Comparison of ENCODE assay signal across 8 cellular contexts in the genomic region with DNA sequence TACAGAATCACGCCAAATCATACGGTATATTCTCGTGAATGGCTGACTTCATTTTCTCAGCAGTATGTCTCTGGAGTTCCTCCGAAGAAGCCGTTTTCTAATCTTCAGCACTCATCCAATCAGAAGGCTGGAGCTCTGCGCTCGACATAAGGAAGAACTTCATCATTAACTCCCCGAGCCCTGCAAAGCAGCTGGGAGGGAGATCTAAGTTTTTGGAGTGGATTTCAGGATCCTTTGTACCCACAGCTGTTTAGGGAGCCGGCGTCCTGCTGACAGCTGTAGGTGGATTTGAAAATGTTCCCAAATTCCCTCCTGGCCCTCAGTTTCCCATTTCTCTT. TPM values are rescaled to one million over a fixed set of nuclear protein-coding genes. Genes with fewer than 3 reads are reported as not detected.
A peak's percentile ranks its signal among the peaks of the same experiment; 100 is the strongest.
DNase-seq lines count a peak whose midpoint lies in the region; ATAC-seq, FAIRE-seq and TF ChIP-seq lines count a peak whose summit lies in the region.
"Had no signal": no experiment of that assay in that cellular context is flagged by ENCODE, and none has a peak within 500 bp of the region (broad histone marks: within the 10 kb centered on the region; RNA-seq: fewer than 3 reads in every experiment).

No MANE protein-coding gene starts in this region.

- H3K27ac Mint-ChIP-seq in activated CD8-positive, alpha-beta T cell treated with anti-CD3 and anti-CD28 coated beads for 36 hours, result no peak overlapping the region

- no peak for ATAC-seq in activated CD8-positive, alpha-beta T cell treated with anti-CD3 and anti-CD28 coated beads for 36 hours
- ATAC-seq in right cardiac atrium, result peak; percentile 60 to 80
- no peak for ATAC-seq in HG03565 (IDR thresholded peaks at IDR 0.05; ENCODE audit: unreplicated experiment)

- no peak for FAIRE-seq in H54 (lab: Jason Lieb, UNC)
- FAIRE-seq: colon had no signal

- no peak for TF ChIP-seq CTCF in activated CD8-positive, alpha-beta T cell treated with anti-CD3 and anti-CD28 coated beads for 36 hours (IDR thresholded peaks at IDR 0.05)
- no peak for TF ChIP-seq CTCF in stomach (IDR thresholded peaks at IDR 0.05)

- H3K4me1 Mint-ChIP-seq in activated CD8-positive, alpha-beta T cell treated with anti-CD3 and anti-CD28 coated beads for 36 hours (ENCODE audit: low read depth), result no peaks in the 10 kb centered on the region

- H3K36me3 Mint-ChIP-seq in activated CD8-positive, alpha-beta T cell treated with anti-CD3 and anti-CD28 coated beads for 36 hours (ENCODE audit: low read depth), result no peaks in the 10 kb centered on the region

- TF ChIP-seq EP300 in stomach (IDR thresholded peaks at IDR 0.05), result no peak

- H3K27me3 ChIP-seq in right cardiac atrium (ENCODE audit: control insufficient read depth, insufficient read depth), result no peaks in the 10 kb centered on the region
- H3K27me3 ChIP-seq in stomach, result no peaks in the 10 kb centered on the region

- POLR2A ChIA-PET in activated CD8-positive, alpha-beta T cell treated with anti-CD3 and anti-CD28 coated beads for 36 hours (lab: Charles Lee), result no interaction called here

- H3K27ac ChIP-seq in right cardiac atrium (ENCODE audit: low read length), result no peak overlapping the region
- peak overlapping the region in 4 of 5 donors; percentile 62 to 81 (median 72) for H3K27ac ChIP-seq in stomach

- peaks cover 19% of the 10 kb centered on the region for H3K27me3 Mint-ChIP-seq in activated CD8-positive, alpha-beta T cell treated with anti-CD3 and anti-CD28 coated beads for 36 hours

- 40% methylated on average over 10 of the region's 10 CpGs for WGBS in right cardiac atrium
- WGBS in stomach, 5 donors, result 45 to 66% (median 56%) methylated on average over 10 of the region's 10 CpGs

- H3K9me3 ChIP-seq in right cardiac atrium (ENCODE audit: control insufficient read depth, low read length), result no peaks in the 10 kb centered on the region
- no peaks in the 10 kb centered on the region for H3K9me3 ChIP-seq in stomach

- CTCF ChIA-PET in activated CD8-positive, alpha-beta T cell treated with anti-CD3 and anti-CD28 coated beads for 36 hours (lab: Charles Lee), result no interaction called here

- TF ChIP-seq POLR2A in H54 (IDR thresholded peaks at IDR 0.05; ENCODE audit: low read depth, low read length), result no peak
- no peak for TF ChIP-seq POLR2A in stomach (IDR thresholded peaks at IDR 0.05)

- H3K4me3 Mint-ChIP-seq in activated CD8-positive, alpha-beta T cell treated with anti-CD3 and anti-CD28 coated beads for 36 hours, result peak overlapping the region; percentile 27

- no peaks in the 10 kb centered on the region for H3K36me3 ChIP-seq in stomach

- intact Hi-C loops in activated CD8-positive, alpha-beta T cell treated with anti-CD3 and anti-CD28 coated beads for 36 hours (cut with micrococcal nuclease), result no loop called here
- intact Hi-C loops in right cardiac atrium (cut with DNase I), result no loop called here
- intact Hi-C loops in stomach (cut with DNase I; ENCODE audit: low total_unique reads), result no loop called here

- no peaks in the 10 kb centered on the region for H3K9me3 Mint-ChIP-seq in activated CD8-positive, alpha-beta T cell treated with anti-CD3 and anti-CD28 coated beads for 36 hours

- H3K4me3 ChIP-seq in right cardiac atrium (ENCODE audit: low read length) (peak overlapping the region; percentile 44), stomach (peak overlapping the region; percentile 39 to 53 (median 46))

- DNase-seq in H54 (ENCODE audit: insufficient read length, low spot score) (peak; percentile 42), right cardiac atrium (no peak), stomach (no peak), SIG-M5 treated with dmso at 0.1 percent for 504 hours (lab: John Stamatoyannopoulos, UW; ENCODE audit: unreplicated experiment) (no peak)
- DNase-seq in activated CD8-positive, alpha-beta T cell treated with anti-CD3 and anti-CD28 coated beads for 36 hours, result no peak
- DNase-seq in stimulated activated naive CD4-positive, alpha-beta T cell (lab: John Stamatoyannopoulos, UW), result no peak

- H3K4me1 ChIP-seq in right cardiac atrium (ENCODE audit: control insufficient read depth, insufficient read depth, low read length) (no peaks in the 10 kb centered on the region), stomach (no peaks in the 10 kb centered on the region)

RNA-seq across cellular contexts. Expression of a gene that starts 40.7 kb away (rescaled TPM):
- total RNA-seq in activated CD8-positive, alpha-beta T cell treated with anti-CD3 and anti-CD28 coated beads for 36 hours, result under 1 TPM; 0.25 to 0.78 TPM
- total RNA-seq in right cardiac atrium (1 to 10 TPM in 3 of 4 donors, under 1 TPM in 1; 0.97 to 3.2 (median 2.4) TPM), stomach (10 to 100 TPM in 3 of 5 donors, 1 to 10 TPM in 2; 5.8 to 11.2 (median 10.1) TPM)
- polyA plus RNA-seq in right cardiac atrium (1.5 TPM), stomach (1 to 10 TPM; 1.6 to 1.9 (median 1.7) TPM)

Comparison
In these comparisons a context has a peak if more than half of its experiments do, and no peak if none do; other contexts are left out.
1. ATAC-seq: peak in right cardiac atrium (2 of 2); none in activated CD8-positive, alpha-beta T cell treated with anti-CD3 and anti-CD28 coated beads for 36 hours (single experiment) and HG03565 (single experiment).